In genomic region chr15:40398413-40398873, GRCh38 we compare ENCODE assay signal across 9 cellular contexts. TPM values are rescaled to one million over a fixed set of nuclear protein-coding genes. Genes with fewer than 3 reads are reported as not detected.
DNase-seq lines count a peak whose midpoint lies in the region; ATAC-seq and TF ChIP-seq lines count a peak whose summit lies in the region.
"Had no signal": no experiment of that assay in that cellular context is flagged by ENCODE, and none has a peak within 500 bp of the region (broad histone marks: within the 10 kb centered on the region; RNA-seq: fewer than 3 reads in every experiment).

No MANE protein-coding gene starts in this region.

- H3K27me3 Mint-ChIP-seq in activated CD4-positive, alpha-beta T cell treated with anti-CD3 and anti-CD28 coated beads for 36 hours = no peaks in the 10 kb centered on the region

- H3K4me1 ChIP-seq in ascending aorta (no peaks in the 10 kb centered on the region), testis (no peaks in the 10 kb centered on the region)

- 71 to 72% methylated on average over 4 of the region's 4 CpGs for WGBS in testis, 2 donors

- CTCF ChIA-PET in activated CD4-positive, alpha-beta T cell treated with anti-CD3 and anti-CD28 coated beads for 36 hours (lab: Charles Lee) = interaction anchor here (0.9 to 2.1 kb wide), 11 partner anchors 8 to 119 kb away, joined by 3 to 11 read pairs (median 5); partner anchors contain the start of genes IVD and KNSTRN

- H3K36me3 ChIP-seq in ascending aorta = peaks cover 4% of the 10 kb centered on the region in 2 donors
- H3K36me3 ChIP-seq in testis (ENCODE audit: low read depth, missing control alignments) = no peaks in the 10 kb centered on the region

- peak overlapping the region; percentile 3 for H3K4me3 Mint-ChIP-seq in activated CD4-positive, alpha-beta T cell treated with anti-CD3 and anti-CD28 coated beads for 36 hours
- H3K4me3 Mint-ChIP-seq in stimulated activated effector memory CD8-positive, alpha-beta T cell treated with anti-CD3 and anti-CD28 coated beads, Interleukin-12 subunit alpha, Interleukin-12 subunit beta, amount 100 ng/mL, for 72 hours = peak overlapping the region; percentile 11

- peak overlapping the region; percentile 65 for H3K27ac Mint-ChIP-seq in activated CD4-positive, alpha-beta T cell treated with anti-CD3 and anti-CD28 coated beads for 36 hours
- peak overlapping the region; percentile 14 for H3K27ac Mint-ChIP-seq in stimulated activated effector memory CD8-positive, alpha-beta T cell treated with anti-CD3 and anti-CD28 coated beads, Interleukin-12 subunit alpha, Interleukin-12 subunit beta, amount 100 ng/mL, for 72 hours

- POLR2A ChIA-PET in activated CD4-positive, alpha-beta T cell treated with anti-CD3 and anti-CD28 coated beads for 36 hours (lab: Charles Lee) = interaction anchor here (0.5 to 1.1 kb wide), 5 partner anchors 10 to 769 kb away, joined by 3 to 5 read pairs (median 3); partner anchors contain the start of gene BAHD1

- TF ChIP-seq POLR2A in testis (IDR thresholded peaks at IDR 0.05) = no peak

- DNase-seq in activated CD4-positive, alpha-beta T cell treated with anti-CD3 and anti-CD28 coated beads for 36 hours = peak; percentile 69
- no peak for DNase-seq in activated CD4-positive, alpha-beta T cell treated with anti-CD3 and anti-CD28 coated beads for 1 hour
- DNase-seq in SKM-1 (lab: John Stamatoyannopoulos, UW; ENCODE audit: unreplicated experiment) = peak; percentile 91
- DNase-seq in stimulated activated effector memory CD8-positive, alpha-beta T cell treated with anti-CD3 and anti-CD28 coated beads, Interleukin-12 subunit alpha, Interleukin-12 subunit beta, amount 100 ng/mL, for 72 hours (ENCODE audit: low spot score in 2 of 2) = no peak
- no peak for DNase-seq in stimulated activated CD4-positive, alpha-beta T cell treated with anti-CD3 and anti-CD28 coated beads, Interleukin-2, amount 100 ng/mL, for 48 hours
- no peak for DNase-seq in ascending aorta (ENCODE audit: low spot score in 2 of 2)
- no peak for DNase-seq in testis
- DNase-seq: heart right ventricle had no signal

- no peak overlapping the region for H3K4me3 ChIP-seq in ascending aorta
- no peak overlapping the region for H3K4me3 ChIP-seq in testis
- H3K4me3 ChIP-seq: heart right ventricle had no signal

- intact Hi-C loops in activated CD4-positive, alpha-beta T cell treated with anti-CD3 and anti-CD28 coated beads for 36 hours (cut with DNase I, micrococcal nuclease) = loop anchor here in 1 of 2 experiments (2.0 kb wide), 1 partner anchor 16 kb away; the partner anchor contains the start of gene KNSTRN
- intact Hi-C loops in ascending aorta (cut with DNase I) (no loop called here), testis (cut with DNase I; ENCODE audit: low total_unique reads) (no loop called here)

- no peak overlapping the region for H3K27ac ChIP-seq in ascending aorta
- H3K27ac ChIP-seq in testis = no peak overlapping the region

- ATAC-seq in activated CD4-positive, alpha-beta T cell treated with anti-CD3 and anti-CD28 coated beads for 36 hours = peak; percentile 93
- peak; percentile 62 for ATAC-seq in HG02938 (IDR thresholded peaks at IDR 0.05; ENCODE audit: unreplicated experiment)
- ATAC-seq in stimulated activated effector memory CD8-positive, alpha-beta T cell treated with anti-CD3 and anti-CD28 coated beads, Interleukin-12 subunit alpha, Interleukin-12 subunit beta, amount 100 ng/mL, for 72 hours = peak; percentile 95

- no peaks in the 10 kb centered on the region for H3K9me3 Mint-ChIP-seq in activated CD4-positive, alpha-beta T cell treated with anti-CD3 and anti-CD28 coated beads for 36 hours (ENCODE audit: low read depth)
- H3K9me3 Mint-ChIP-seq in stimulated activated effector memory CD8-positive, alpha-beta T cell treated with anti-CD3 and anti-CD28 coated beads, Interleukin-12 subunit alpha, Interleukin-12 subunit beta, amount 100 ng/mL, for 72 hours = no peaks in the 10 kb centered on the region

- no peak for TF ChIP-seq CTCF in ascending aorta (IDR thresholded peaks at IDR 0.05)
- TF ChIP-seq CTCF in testis (IDR thresholded peaks at IDR 0.05) = no peak

- H3K4me1 Mint-ChIP-seq in activated CD4-positive, alpha-beta T cell treated with anti-CD3 and anti-CD28 coated beads for 36 hours = peaks cover 22% of the 10 kb centered on the region
- peaks cover 18% of the 10 kb centered on the region for H3K4me1 Mint-ChIP-seq in stimulated activated effector memory CD8-positive, alpha-beta T cell treated with anti-CD3 and anti-CD28 coated beads, Interleukin-12 subunit alpha, Interleukin-12 subunit beta, amount 100 ng/mL, for 72 hours

- H3K27me3 ChIP-seq in ascending aorta (no peaks in the 10 kb centered on the region), testis (no peaks in the 10 kb centered on the region)
- H3K27me3 ChIP-seq: heart right ventricle had no signal

- no peaks in the 10 kb centered on the region for H3K9me3 ChIP-seq in ascending aorta
- no peaks in the 10 kb centered on the region for H3K9me3 ChIP-seq in testis
- H3K9me3 ChIP-seq: heart right ventricle had no signal

- peaks cover 9% of the 10 kb centered on the region for H3K36me3 Mint-ChIP-seq in activated CD4-positive, alpha-beta T cell treated with anti-CD3 and anti-CD28 coated beads for 36 hours (ENCODE audit: low read depth)
- peaks cover 17% of the 10 kb centered on the region for H3K36me3 Mint-ChIP-seq in stimulated activated effector memory CD8-positive, alpha-beta T cell treated with anti-CD3 and anti-CD28 coated beads, Interleukin-12 subunit alpha, Interleukin-12 subunit beta, amount 100 ng/mL, for 72 hours

RNA-seq across cellular contexts. Expression of gene IVD, which starts 7.2 kb away (rescaled TPM):
- total RNA-seq in activated CD4-positive, alpha-beta T cell treated with anti-CD3 and anti-CD28 coated beads for 36 hours = 10 to 100 TPM; 30.8 to 46.2 TPM
- total RNA-seq in ascending aorta (39.5 TPM), testis (10 to 100 TPM; 79.1 to 94.7 TPM)
- polyA plus RNA-seq in testis (ENCODE audit: insufficient read depth, low read depth, low replicate concordance) = 88.7 TPM

RNA-seq across cellular contexts. Expression of gene KNSTRN, which starts 15.9 kb away (rescaled TPM):
- total RNA-seq in activated CD4-positive, alpha-beta T cell treated with anti-CD3 and anti-CD28 coated beads for 36 hours = 10 to 100 TPM; 56.2 to 58.8 TPM
- 5.1 TPM for total RNA-seq in ascending aorta
- 10 to 100 TPM; 39.6 to 66.9 TPM for total RNA-seq in testis
- polyA plus RNA-seq in testis (ENCODE audit: insufficient read depth, low read depth, low replicate concordance) = 125 TPM

RNA-seq across cellular contexts. Expression of gene DISP2, which starts 40.4 kb away (rescaled TPM):
- total RNA-seq in activated CD4-positive, alpha-beta T cell treated with anti-CD3 and anti-CD28 coated beads for 36 hours = under 1 TPM; 0.02 to 0.04 TPM
- 0.32 TPM for total RNA-seq in ascending aorta
- 1 to 10 TPM; 4.4 to 7.6 TPM for total RNA-seq in testis
- polyA plus RNA-seq in testis (ENCODE audit: insufficient read depth, low read depth, low replicate concordance) = 3.0 TPM

RNA-seq across cellular contexts. Expression of gene BAHD1, which starts 42.3 kb away (rescaled TPM):
- 10 to 100 TPM; 15.3 to 16.7 TPM for total RNA-seq in activated CD4-positive, alpha-beta T cell treated with anti-CD3 and anti-CD28 coated beads for 36 hours
- total RNA-seq in ascending aorta (10.6 TPM), testis (10 to 100 TPM; 52.0 to 53.9 TPM)
- 47.9 TPM for polyA plus RNA-seq in testis (ENCODE audit: insufficient read depth, low read depth, low replicate concordance)

RNA-seq across cellular contexts. Expression of gene PHGR1, which starts 47.6 kb away (rescaled TPM):
- not detected for total RNA-seq in activated CD4-positive, alpha-beta T cell treated with anti-CD3 and anti-CD28 coated beads for 36 hours
- not detected for total RNA-seq in ascending aorta
- not detected for total RNA-seq in testis
- polyA plus RNA-seq in testis (ENCODE audit: insufficient read depth, low read depth, low replicate concordance) = not detected
- total RNA-seq: heart right ventricle had no signal
- polyA plus RNA-seq: heart right ventricle had no signal

Comparison
In these comparisons a context has a peak if more than half of its experiments do, and no peak if none do; other contexts are left out.
1. DNase-seq: peak in activated CD4-positive, alpha-beta T cell treated with anti-CD3 and anti-CD28 coated beads for 36 hours (single experiment) and SKM-1 (single experiment); none in activated CD4-positive, alpha-beta T cell treated with anti-CD3 and anti-CD28 coated beads for 1 hour (single experiment), stimulated activated effector memory CD8-positive, alpha-beta T cell treated with anti-CD3 and anti-CD28 coated beads, Interleukin-12 subunit alpha, Interleukin-12 subunit beta, amount 100 ng/mL, for 72 hours (0 of 2), stimulated activated CD4-positive, alpha-beta T cell treated with anti-CD3 and anti-CD28 coated beads, Interleukin-2, amount 100 ng/mL, for 48 hours (0 of 2), ascending aorta (0 of 2) and testis (single experiment).
2. Peak in every context shown above with its lines, with median percentiles within 50 percentile points of each other: ATAC-seq.